9 cellular contexts compared by ENCODE assay signal in the genomic region with DNA sequence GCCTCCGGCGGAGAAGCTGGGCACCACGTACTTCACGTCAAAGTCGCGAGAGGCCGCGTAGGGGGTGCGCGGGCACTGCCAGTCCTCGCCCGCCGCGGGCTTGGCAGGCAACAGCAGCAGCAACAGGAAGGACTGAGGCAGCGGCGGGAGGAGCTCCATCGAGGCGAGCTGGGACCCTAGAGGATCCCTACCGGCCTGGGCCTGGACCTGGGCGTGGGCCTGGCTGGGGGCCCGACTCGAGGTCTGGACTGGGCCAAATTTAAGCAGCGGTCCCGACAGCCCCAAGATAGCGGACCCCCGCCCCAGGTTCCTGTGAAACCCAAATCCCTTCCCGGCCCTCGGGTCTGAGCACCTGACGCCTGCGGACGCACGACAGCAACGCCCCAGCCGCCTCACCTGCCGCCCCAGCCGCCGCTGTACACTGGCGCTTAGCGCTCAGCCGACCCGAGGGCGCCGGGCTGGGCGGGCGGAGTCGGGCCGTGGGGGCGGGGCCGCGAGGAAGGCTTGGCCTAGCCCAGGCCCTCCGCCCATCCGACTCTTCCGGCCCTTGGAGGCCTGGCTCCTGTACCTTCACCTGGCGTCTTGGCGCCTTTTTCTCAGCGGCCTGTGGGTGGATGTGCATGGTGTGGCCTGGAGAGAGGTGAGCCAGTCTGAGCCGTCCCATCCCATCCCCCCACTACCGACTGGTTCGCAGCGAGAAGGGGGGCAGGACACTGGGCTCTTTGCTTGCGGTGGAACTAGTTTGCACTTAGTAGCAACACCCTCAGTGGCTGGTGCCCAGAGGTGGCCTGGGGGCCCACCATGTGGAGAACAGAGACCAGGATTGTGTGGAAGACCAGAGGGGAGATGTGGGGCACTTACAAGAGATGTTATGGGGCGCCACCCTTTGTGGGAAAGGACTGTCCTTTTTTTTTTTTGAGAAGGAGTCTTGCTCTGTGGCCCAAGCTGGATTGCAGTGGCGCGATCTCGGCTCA. TPM values are rescaled to one million over a fixed set of nuclear protein-coding genes. Genes with fewer than 3 reads are reported as not detected.
A peak's percentile ranks its signal among the peaks of the same experiment; 100 is the strongest.
DNase-seq lines count a peak whose midpoint lies in the region; ATAC-seq and TF ChIP-seq lines count a peak whose summit lies in the region.
"Had no signal": no experiment of that assay in that cellular context is flagged by ENCODE, and none has a peak within 500 bp of the region (broad histone marks: within the 10 kb centered on the region; RNA-seq: fewer than 3 reads in every experiment).

A gene (minus strand): TSS at position 423 of the 974 bp plus-strand sequence. CDS start 264 bp downstream, at position 159.

- CTCF ChIA-PET in PC-9 (lab: Charles Lee), result no interaction called here

- intact Hi-C loops in PC-9 (cut with micrococcal nuclease; ENCODE audit: unreplicated experiment), result loop anchor here (1.0 to 5.0 kb wide), 3 partner anchors 37 to 116 kb away; a partner anchor contains a TSS
- intact Hi-C loops in left ventricle myocardium superior (cut with micrococcal nuclease), result no loop called here

- no peaks in the 10 kb centered on the region; the same call in 1 of the 2 replicates for H4K20me1 ChIP-seq in PC-9 (ENCODE audit: insufficient read depth)

- H3K4me1 ChIP-seq in ES-I3 (ENCODE audit: insufficient read depth, low read length) (peaks cover 17% of the 10 kb centered on the region), PC-9 (replicated peaks; ENCODE audit: insufficient read depth) (peaks cover 53% of the 10 kb centered on the region), BE2C (no peaks in the 10 kb centered on the region)

- H3K79me2 ChIP-seq in PC-9 (ENCODE audit: low read depth), result peaks cover 51% of the 10 kb centered on the region

- H3K4me2 ChIP-seq in PC-9, result peak within 1 kb of the TSS; percentile 89

- peak within 1 kb of the TSS; percentile 66 for H3K27ac ChIP-seq in PC-9
- H3K27ac ChIP-seq in skin epidermis, result peak within 1 kb of the TSS in 18 of 21 experiments; percentile 1 to 84 (median 75)
- H3K27ac ChIP-seq: SK-N-MC had no signal

- no peaks in the 10 kb centered on the region for H3K9me3 ChIP-seq in ES-I3 (ENCODE audit: control insufficient read depth, insufficient read depth, low read length)
- no peaks in the 10 kb centered on the region for H3K9me3 ChIP-seq in PC-9 (ENCODE audit: insufficient read depth, low read depth)
- H3K9me3 ChIP-seq in BE2C, result no peaks in the 10 kb centered on the region

- peak within 1 kb of the TSS; percentile 43 for H3K9ac ChIP-seq in ES-I3 (ENCODE audit: low read depth, low read length)

- H2AFZ ChIP-seq in PC-9, result no peak within 1 kb of the TSS

- no peaks in the 10 kb centered on the region for H3K36me3 ChIP-seq in ES-I3 (ENCODE audit: insufficient read depth, low read length)
- no peaks in the 10 kb centered on the region; the same call in 1 of the 2 replicates for H3K36me3 ChIP-seq in PC-9 (ENCODE audit: low read depth)
- H3K36me3 ChIP-seq in BE2C, result no peaks in the 10 kb centered on the region

- H3K9me2 ChIP-seq in PC-9 (ENCODE audit: insufficient read depth), result no peaks in the 10 kb centered on the region

- TF ChIP-seq CTCF in PC-9 (conservative IDR thresholded peaks at IDR 0.05) (no peak), BE2C (IDR thresholded peaks at IDR 0.05; ENCODE audit: low read depth, low read length) (no peak)

- ATAC-seq in HG02763 (IDR thresholded peaks at IDR 0.05; ENCODE audit: unreplicated experiment) (peak; percentile 72), left ventricle myocardium superior (peak; percentile 88)

- H3K4me3 ChIP-seq in PC-9, result peak within 1 kb of the TSS; percentile 87
- H3K4me3 ChIP-seq in skin epidermis, result peak within 1 kb of the TSS; percentile 15 to 40 (median 26)
- H3K4me3 ChIP-seq in BE2C (ENCODE audit: low read depth, low read length), result no peak within 1 kb of the TSS
- H3K4me3 ChIP-seq: SK-N-MC had no signal

- BruUV-seq in PC-9 (replicated peaks; lab: Mats Ljungman, UMichigan), result TSS peak; percentile 56

- peak; percentile 90 to 98 for DNase-seq in PC-9
- DNase-seq in activated naive CD4-positive, alpha-beta T cell (lab: John Stamatoyannopoulos, UW), result peak; percentile 29 to 88 (median 52)
- DNase-seq in left ventricle myocardium superior, result peak; percentile 86
- no peak for DNase-seq in anterior cingulate cortex (lab: John Stamatoyannopoulos, UW)
- DNase-seq in BE2C, result no peak

- H3K27me3 ChIP-seq in PC-9 (ENCODE audit: insufficient read depth, low read depth) (no peaks in the 10 kb centered on the region), BE2C (no peaks in the 10 kb centered on the region)

- peaks cover 51% of the 10 kb centered on the region for H3F3A ChIP-seq in PC-9 (ENCODE audit: insufficient read depth, low read depth)

- POLR2A ChIA-PET in PC-9 (lab: Charles Lee; ENCODE audit: unreplicated experiment), result interaction anchor here (0.6 kb wide), 1 partner anchor 25 kb away, joined by 3 read pairs; no protein-coding TSS in a partner anchor

RNA-seq across cellular contexts. Expression of the gene that starts here (rescaled TPM):
- total RNA-seq in PC-9 (2021) (84.3 and 98.3 TPM in 2 replicates), left ventricle myocardium superior (2.3 TPM)
- 0.83 TPM for polyA plus RNA-seq in BE2C (2012; ENCODE audit: insufficient read depth, insufficient read length, low read depth)

Comparison
In these comparisons a context has a peak if more than half of its experiments do, and no peak if none do; other contexts are left out.
1. RNA of the gene that starts here (total RNA-seq): 84.3 to 98.3 TPM in PC-9; 2.3 TPM in left ventricle myocardium superior (single experiment); every median in the first group is over 10 times any median in the second.
2. DNase-seq: peak in PC-9 (2 of 2), activated naive CD4-positive, alpha-beta T cell (4 of 4) and left ventricle myocardium superior (single experiment); none in anterior cingulate cortex (0 of 58) and BE2C (single experiment).